ENCODE assay signal across 9 cellular contexts in genomic region chr4:85928775-85929585, GRCh38.
DNase-seq lines count a peak whose midpoint lies in the region; ATAC-seq, FAIRE-seq and TF ChIP-seq lines count a peak whose summit lies in the region.
"Had no signal": no experiment of that assay in that cellular context is flagged by ENCODE, and none has a peak within 500 bp of the region (broad histone marks: within the 10 kb centered on the region; RNA-seq: fewer than 3 reads in every experiment).

No MANE protein-coding gene starts in this region.

- H3K27me3 ChIP-seq in BLaER1 (no peaks in the 10 kb centered on the region), liver (ENCODE audit: control insufficient read depth in 4 of 4, insufficient read depth in 4 of 4, low read length in 3 of 4) (no peaks in the 10 kb centered on the region)

- peak in 1 of 2 donors; percentile 45 for TF ChIP-seq RAD21 in liver (IDR thresholded peaks at IDR 0.05)

- ATAC-seq in HG02610 (IDR thresholded peaks at IDR 0.05; ENCODE audit: unreplicated experiment): peak; percentile 55

- H3K4me3 ChIP-seq in BLaER1: no peak overlapping the region
- H3K4me3 ChIP-seq in liver (ENCODE audit: low read depth in 1 of 3, low read length in 3 of 3): peak overlapping the region; percentile 30 to 65 (median 46)

- H3K27ac ChIP-seq in BLaER1 (no peak overlapping the region), liver (ENCODE audit: low read depth in 1 of 2, low read length in 2 of 2) (peak overlapping the region; percentile 66 to 76)
- H3K27ac ChIP-seq: WERI-Rb-1 had no signal

- H3K9me3 ChIP-seq in BLaER1 (no peaks in the 10 kb centered on the region), liver (ENCODE audit: control insufficient read depth in 4 of 4, low read length in 3 of 4) (no peaks in the 10 kb centered on the region)

- no peak for TF ChIP-seq CTCF in liver (IDR thresholded peaks at IDR 0.05; ENCODE audit: low read depth, low read length, missing input control)

- DNase-seq in RCC 7860 (ENCODE audit: low spot score) (peak; percentile 84), hepatic stellate cell (ENCODE audit: low spot score) (no peak), NCI-H128 (lab: John Stamatoyannopoulos, UW; ENCODE audit: unreplicated experiment) (no peak)
- DNase-seq in activated CD4-positive, CD25-positive, alpha-beta regulatory T cell (lab: John Stamatoyannopoulos, UW): no peak
- no peak for DNase-seq in effector CD4-positive, alpha-beta T cell
- DNase-seq: WERI-Rb-1 had no signal

- peak; percentile 93 for FAIRE-seq in RCC 7860 (lab: Jason Lieb, UNC)

- no peaks in the 10 kb centered on the region for H3K36me3 ChIP-seq in BLaER1
- H3K36me3 ChIP-seq in liver (ENCODE audit: control insufficient read depth in 4 of 4, insufficient read depth in 3 of 4, low read depth in 1 of 4, low read length in 3 of 4): no peaks in the 10 kb centered on the region
- H3K36me3 ChIP-seq: WERI-Rb-1 had no signal

- peak overlapping the region; percentile 66 for H3K4me2 ChIP-seq in BLaER1

- no peak overlapping the region for H3K9ac ChIP-seq in BLaER1
- no peak overlapping the region for H3K9ac ChIP-seq in liver (ENCODE audit: low read depth in 1 of 2, low read length in 2 of 2)

- H3K4me1 ChIP-seq in BLaER1: peaks cover 50% of the 10 kb centered on the region
- peaks cover 6 to 50% (median 37%) of the 10 kb centered on the region in 4 donors for H3K4me1 ChIP-seq in liver (ENCODE audit: control insufficient read depth in 4 of 4, insufficient read depth in 4 of 4, low read length in 3 of 4)

- WGBS in liver: 23% methylated on average over 5 of the region's 5 CpGs

- no peaks in the 10 kb centered on the region for H4K20me1 ChIP-seq in BLaER1

TF ChIP-seq in liver, 16 proteins besides CTCF, POLR2A, EP300 and RAD21:
- TF ChIP-seq NR2F2 (IDR thresholded peaks at IDR 0.05) (peak; percentile 74), JUND (IDR thresholded peaks at IDR 0.05) (peak; percentile 69 to 72), SP1 (IDR thresholded peaks at IDR 0.05) (peak; percentile 91), HNF4G (IDR thresholded peaks at IDR 0.05) (no peak), FOXA2 (IDR thresholded peaks at IDR 0.05) (peak; percentile 39), EGR1 (IDR thresholded peaks at IDR 0.05; ENCODE audit: low read depth in 2 of 2) (no peak), MAX (IDR thresholded peaks at IDR 0.05) (peak; percentile 32), REST (IDR thresholded peaks at IDR 0.05) (peak; percentile 62), YY1 (IDR thresholded peaks at IDR 0.05) (no peak), FOXA1 (IDR thresholded peaks at IDR 0.05) (peak; percentile 47), RXRA (IDR thresholded peaks at IDR 0.05) (peak; percentile 92 to 93), HNF4A (conservative IDR thresholded peaks at IDR 0.05) (peak; percentile 67 to 76), ATF3 (IDR thresholded peaks at IDR 0.05) (no peak), TAF1 (conservative IDR thresholded peaks at IDR 0.05) (no peak), ZBTB33 (IDR thresholded peaks at IDR 0.05) (peak; percentile 19), GABPA (IDR thresholded peaks at IDR 0.05 in 1 of 2, conservative IDR thresholded peaks at IDR 0.05 in 1 of 2) (no peak)
